In the genomic region with DNA sequence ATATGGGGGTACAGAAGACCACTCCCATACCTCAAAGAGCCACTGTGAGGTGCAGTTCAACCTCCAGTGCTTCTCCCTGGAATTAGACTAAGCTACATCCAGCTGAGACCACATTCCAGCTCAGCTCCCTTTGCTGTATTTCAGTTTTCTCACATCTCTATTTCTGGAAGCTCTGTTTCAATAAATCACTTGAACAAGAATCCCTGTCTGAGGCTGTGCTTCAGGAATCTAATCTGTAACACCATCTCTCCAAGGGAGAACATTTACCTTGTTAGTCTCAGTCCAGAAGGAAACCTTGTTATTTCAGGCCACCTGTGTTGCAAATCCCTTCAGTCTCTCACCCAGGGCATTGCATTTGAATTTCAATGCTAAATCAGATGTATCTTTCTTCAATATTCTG, we compare ENCODE assay signal across 9 cellular contexts. TPM values are rescaled to one million over a fixed set of nuclear protein-coding genes. Genes with fewer than 3 reads are reported as not detected.
"Had no signal": no experiment of that assay in that cellular context is flagged by ENCODE, and none has a peak within 500 bp of the region (broad histone marks: within the 10 kb centered on the region; RNA-seq: fewer than 3 reads in every experiment).

No MANE protein-coding gene starts in this region.

- H3K4me3 Mint-ChIP-seq: GM23338 had no signal

- H3K4me3 ChIP-seq: GM23338, K562 had no signal

- DNase-seq: H7, HCEC 1CT, IMR-90, KG1 had no signal

- H2AFZ ChIP-seq: GM23338 had no signal

- FAIRE-seq: HTR-8/SVneo, K562 had no signal

- H3K4me2 ChIP-seq: GM23338 had no signal

- H3K9me3 Mint-ChIP-seq: GM23338 had no signal

- ATAC-seq: GM23338, K562 had no signal

- H3K27ac Mint-ChIP-seq: GM23338 had no signal

RNA-seq across cellular contexts. Expression of gene LEUTX, which starts 6.9 kb away (rescaled TPM):
- total RNA-seq: GM23338, H4, H7, HT-29, IMR-90, K562 had no signal
- polyA plus RNA-seq: GM23338, IMR-90, K562 had no signal

RNA-seq across cellular contexts. Expression of gene CLC, which starts 33.9 kb away (rescaled TPM):
- total RNA-seq: GM23338, H7, HT-29, IMR-90 had no signal
- polyA plus RNA-seq: GM23338, IMR-90 had no signal
